Comparison of ENCODE assay signal across 28 cellular contexts in genomic region chr12:127189992-127190391, GRCh38.
"Had no signal": no experiment of that assay in that cellular context is flagged by ENCODE, and none has a peak within 500 bp of the region (broad histone marks: within the 10 kb centered on the region; RNA-seq: fewer than 3 reads in every experiment).

No MANE protein-coding gene starts in this region.

- DNase-seq: stimulated activated CD4-positive, alpha-beta T cell treated with anti-CD3 and anti-CD28 coated beads, Interleukin-2, amount 100 ng/mL, for 48 hours; stimulated activated CD4-positive, alpha-beta T cell treated with anti-CD3 and anti-CD28 coated beads, Interleukin-4, amount 100 ng/mL, for 1 hour; stimulated activated CD4-positive, alpha-beta T cell treated with anti-CD3 and anti-CD28 coated beads, Interleukin-4, amount 100 ng/mL, for 24 hours; stimulated activated CD4-positive, alpha-beta T cell treated with anti-CD3 and anti-CD28 coated beads, Interleukin-4, amount 100 ng/mL, for 4 hours; stimulated activated CD8-positive, alpha-beta memory T cell treated with anti-CD3 and anti-CD28 coated beads, Interleukin-4, amount 100 ng/mL, for 48 hours; stimulated activated naive B cell treated with anti-CD40 and anti-IgM and Interleukin-4, amounts not matched to agents 10 μg/mL and 1 μg/mL and 100 μg/mL, for 72 hours; stimulated activated naive CD4-positive, alpha-beta T cell; stimulated activated naive CD4-positive, alpha-beta T cell treated with Interleukin-2 at 50 U/mL for 16 hours; stimulated activated naive CD8-positive, alpha-beta T cell treated with anti-CD3 and anti-CD28 coated beads, Interleukin-15, amount 100 ng/mL, for 72 hours; stimulated activated naive CD8-positive, alpha-beta T cell treated with anti-CD3 and anti-CD28 coated beads, Interleukin-15, Interleukin-2, amounts not matched to agents 100 U/mL and 50 U/mL, for 24 hours; stomach; substantia nigra; testis; thyroid gland; tibial artery; transverse colon; upper lobe of left lung; upper lobe of right lung; uterus had no signal

- H3K36me3 ChIP-seq: stomach, suprapubic skin, thoracic aorta, thyroid gland, tibial artery, tibial nerve, transverse colon, upper lobe of left lung, upper lobe of right lung, uterus, vagina had no signal

- H3K9me3 ChIP-seq: suprapubic skin, testis, thoracic aorta, thyroid gland, transverse colon, upper lobe of left lung, upper lobe of right lung, uterus, vagina had no signal

- H3K9me3 Mint-ChIP-seq: stimulated activated effector memory CD8-positive, alpha-beta T cell treated with anti-CD3 and anti-CD28 coated beads, Interleukin-12 subunit alpha, Interleukin-12 subunit beta, amount 100 ng/mL, for 72 hours; stimulated activated memory B cell treated with anti-CD40 and anti-IgM and Interleukin-4, amounts not matched to agents 10 μg/mL and 1 μg/mL and 100 μg/mL, for 72 hours; stimulated activated naive CD8-positive, alpha-beta T cell treated with anti-CD3 and anti-CD28 coated beads, Interleukin-15, Interleukin-2, amounts not matched to agents 100 ng/mL and 50 ng/mL, for 24 hours; type B pancreatic cell had no signal

- H3K27me3 ChIP-seq: suprapubic skin, testis, thyroid gland, tibial artery, tibial nerve, transverse colon, upper lobe of left lung, upper lobe of right lung, uterus, vagina had no signal

- H3K4me3 ChIP-seq: stomach, suprapubic skin, testis, thoracic aorta, thyroid gland, tibial artery, tibial nerve, transverse colon, upper lobe of left lung, upper lobe of right lung, uterus, vagina had no signal

- H3K27ac Mint-ChIP-seq: stimulated activated effector memory CD8-positive, alpha-beta T cell treated with anti-CD3 and anti-CD28 coated beads, Interleukin-12 subunit alpha, Interleukin-12 subunit beta, amount 100 ng/mL, for 72 hours; stimulated activated memory B cell treated with anti-CD40 and anti-IgM and Interleukin-4, amounts not matched to agents 10 μg/mL and 1 μg/mL and 100 μg/mL, for 72 hours; stimulated activated naive B cell treated with anti-CD40 and anti-IgM and Interleukin-4, amounts not matched to agents 10 μg/mL and 1 μg/mL and 100 μg/mL, for 72 hours; stimulated activated naive CD8-positive, alpha-beta T cell treated with anti-CD3 and anti-CD28 coated beads, Interleukin-15, amount 100 ng/mL, for 72 hours; stimulated activated naive CD8-positive, alpha-beta T cell treated with anti-CD3 and anti-CD28 coated beads, Interleukin-15, Interleukin-2, amounts not matched to agents 100 ng/mL and 50 ng/mL, for 24 hours; type B pancreatic cell had no signal

- H3K4me1 ChIP-seq: stomach, suprapubic skin, testis, thyroid gland, tibial artery, tibial nerve, transverse colon, upper lobe of left lung, upper lobe of right lung, uterus, vagina had no signal

- FAIRE-seq: urothelium cell line had no signal

- H3K36me3 Mint-ChIP-seq: stimulated activated effector memory CD8-positive, alpha-beta T cell treated with anti-CD3 and anti-CD28 coated beads, Interleukin-12 subunit alpha, Interleukin-12 subunit beta, amount 100 ng/mL, for 72 hours; stimulated activated memory B cell treated with anti-CD40 and anti-IgM and Interleukin-4, amounts not matched to agents 10 μg/mL and 1 μg/mL and 100 μg/mL, for 72 hours; stimulated activated naive B cell treated with anti-CD40 and anti-IgM and Interleukin-4, amounts not matched to agents 10 μg/mL and 1 μg/mL and 100 μg/mL, for 72 hours; type B pancreatic cell had no signal

- ATAC-seq: stimulated activated effector memory CD8-positive, alpha-beta T cell treated with anti-CD3 and anti-CD28 coated beads, Interleukin-12 subunit alpha, Interleukin-12 subunit beta, amount 100 ng/mL, for 72 hours; stimulated activated memory B cell treated with anti-CD40 and anti-IgM and Interleukin-4, amounts not matched to agents 10 μg/mL and 1 μg/mL and 100 μg/mL, for 72 hours; stimulated activated naive B cell treated with anti-CD40 and anti-IgM and Interleukin-4, amounts not matched to agents 10 μg/mL and 1 μg/mL and 100 μg/mL, for 72 hours; stimulated activated naive CD8-positive, alpha-beta T cell treated with anti-CD3 and anti-CD28 coated beads, Interleukin-15, amount 100 ng/mL, for 72 hours; stimulated activated naive CD8-positive, alpha-beta T cell treated with anti-CD3 and anti-CD28 coated beads, Interleukin-15, Interleukin-2, amounts not matched to agents 100 U/mL and 50 U/mL, for 24 hours; upper lobe of right lung had no signal

- H3K4me3 Mint-ChIP-seq: stimulated activated effector memory CD8-positive, alpha-beta T cell treated with anti-CD3 and anti-CD28 coated beads, Interleukin-12 subunit alpha, Interleukin-12 subunit beta, amount 100 ng/mL, for 72 hours; stimulated activated memory B cell treated with anti-CD40 and anti-IgM and Interleukin-4, amounts not matched to agents 10 μg/mL and 1 μg/mL and 100 μg/mL, for 72 hours; stimulated activated naive B cell treated with anti-CD40 and anti-IgM and Interleukin-4, amounts not matched to agents 10 μg/mL and 1 μg/mL and 100 μg/mL, for 72 hours; stimulated activated naive CD8-positive, alpha-beta T cell treated with anti-CD3 and anti-CD28 coated beads, Interleukin-15, amount 100 ng/mL, for 72 hours; stimulated activated naive CD8-positive, alpha-beta T cell treated with anti-CD3 and anti-CD28 coated beads, Interleukin-15, Interleukin-2, amounts not matched to agents 100 ng/mL and 50 ng/mL, for 24 hours; type B pancreatic cell had no signal

- H3K4me1 Mint-ChIP-seq: stimulated activated effector memory CD8-positive, alpha-beta T cell treated with anti-CD3 and anti-CD28 coated beads, Interleukin-12 subunit alpha, Interleukin-12 subunit beta, amount 100 ng/mL, for 72 hours; stimulated activated memory B cell treated with anti-CD40 and anti-IgM and Interleukin-4, amounts not matched to agents 10 μg/mL and 1 μg/mL and 100 μg/mL, for 72 hours; stimulated activated naive B cell treated with anti-CD40 and anti-IgM and Interleukin-4, amounts not matched to agents 10 μg/mL and 1 μg/mL and 100 μg/mL, for 72 hours; stimulated activated naive CD8-positive, alpha-beta T cell treated with anti-CD3 and anti-CD28 coated beads, Interleukin-15, amount 100 ng/mL, for 72 hours had no signal

- H3K27ac ChIP-seq: stomach, suprapubic skin, testis, thoracic aorta, thyroid gland, tibial artery, tibial nerve, transverse colon, upper lobe of left lung, upper lobe of right lung, uterus, vagina had no signal

- H3K27me3 Mint-ChIP-seq: stimulated activated memory B cell treated with anti-CD40 and anti-IgM and Interleukin-4, amounts not matched to agents 10 μg/mL and 1 μg/mL and 100 μg/mL, for 72 hours; stimulated activated naive B cell treated with anti-CD40 and anti-IgM and Interleukin-4, amounts not matched to agents 10 μg/mL and 1 μg/mL and 100 μg/mL, for 72 hours; type B pancreatic cell had no signal
